ENCODE assay signal across 7 cellular contexts in the genomic region with DNA sequence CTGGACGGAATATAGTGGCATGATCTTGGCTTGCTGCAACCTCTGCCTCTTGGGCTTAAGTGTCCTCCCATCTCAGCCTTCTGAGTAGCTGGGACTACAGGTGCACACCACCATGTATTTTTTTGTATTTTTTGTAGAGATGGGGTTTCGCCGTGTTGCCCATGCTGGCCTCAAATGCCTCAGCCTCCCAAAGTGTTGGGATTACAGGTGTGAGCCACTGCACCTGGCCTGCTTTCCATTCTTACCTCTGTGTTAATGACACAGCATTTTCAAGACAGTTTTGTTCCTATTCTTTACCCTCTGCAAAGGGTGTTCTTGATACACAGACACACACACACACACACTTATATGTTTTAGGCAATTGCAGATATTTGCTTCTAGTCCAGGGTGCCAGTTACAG.
"Had no signal": no experiment of that assay in that cellular context is flagged by ENCODE, and none has a peak within 500 bp of the region (broad histone marks: within the 10 kb centered on the region; RNA-seq: fewer than 3 reads in every experiment).

No MANE protein-coding gene starts in this region.

- H3K4me2 ChIP-seq: GM23338 had no signal

- DNase-seq: H9, HCEC 1CT, KBM-7 had no signal

- H3K27ac ChIP-seq: HL-60 had no signal

- H3K4me3 ChIP-seq: GM23338 had no signal

- H2AFZ ChIP-seq: GM23338 had no signal

- H3K27ac Mint-ChIP-seq: GM23338, H9, IgD-negative memory B cell had no signal

- H3K36me3 Mint-ChIP-seq: IgD-negative memory B cell had no signal

- ATAC-seq: GM23338, HepG2 had no signal

- H3K4me3 Mint-ChIP-seq: GM23338, H9, IgD-negative memory B cell had no signal
